21 cellular contexts compared by ENCODE assay signal in the genomic region with DNA sequence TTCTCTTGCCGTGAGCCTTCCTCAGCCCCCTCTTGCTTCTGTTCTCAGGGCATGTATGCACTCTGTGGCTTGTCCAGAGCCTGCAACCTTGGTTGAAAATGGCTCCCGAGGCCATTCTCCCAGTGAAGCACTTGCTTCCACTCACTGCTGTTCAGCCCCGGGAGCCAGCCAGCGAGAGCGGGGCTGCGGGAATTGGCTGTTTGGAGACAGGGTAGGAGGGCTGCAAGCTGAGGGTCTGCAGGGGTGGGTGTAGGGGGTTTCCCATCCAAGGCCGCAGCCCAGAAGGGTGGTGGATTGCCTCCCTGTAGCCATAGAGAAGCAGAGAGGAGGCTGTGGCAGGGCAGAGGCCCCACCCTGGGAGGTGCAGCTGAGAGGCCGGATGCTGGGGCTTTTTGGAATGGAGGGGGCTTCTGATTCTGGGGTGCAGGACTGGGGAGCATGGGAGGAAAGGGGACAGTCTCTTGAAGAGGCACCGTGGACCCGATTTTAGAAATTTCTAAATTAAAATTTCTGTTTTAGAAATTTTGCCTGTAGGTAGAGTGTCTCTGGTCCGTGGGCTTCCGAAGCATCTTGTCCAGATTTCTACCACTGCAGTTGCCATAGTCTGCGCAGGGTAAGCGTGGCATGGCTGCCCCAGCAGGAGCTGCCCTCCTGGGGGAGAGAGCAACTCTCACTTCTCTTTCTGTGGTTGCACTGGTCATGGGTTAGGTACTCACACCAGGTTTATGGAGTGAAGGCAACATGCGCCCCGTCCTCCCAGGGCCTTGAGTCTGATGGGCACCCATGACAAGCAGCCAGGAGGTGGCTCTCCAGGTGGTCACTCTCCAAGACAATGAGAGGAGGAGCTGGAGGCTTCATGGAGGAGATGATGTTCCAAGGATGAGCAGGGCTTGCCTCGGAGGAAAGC.
DNase-seq lines count a peak whose midpoint lies in the region; ATAC-seq, FAIRE-seq and TF ChIP-seq lines count a peak whose summit lies in the region.
"Had no signal": no experiment of that assay in that cellular context is flagged by ENCODE, and none has a peak within 500 bp of the region (broad histone marks: within the 10 kb centered on the region; RNA-seq: fewer than 3 reads in every experiment).

No MANE protein-coding gene starts in this region.

- H3K27ac Mint-ChIP-seq in IgD-negative memory B cell, result peak overlapping the region in 2 of 3 donors; percentile 15 to 90
- H3K27ac Mint-ChIP-seq: activated naive CD8-positive, alpha-beta T cell treated with anti-CD3 and anti-CD28 coated beads, Interleukin-2, amount 10 ng/mL, durations not matched to agents 7 days and 5 days; CD4-positive, alpha-beta T cell; T-helper 2 cell treated with Interferon-gamma antibody and Interleukin-4, amounts not matched to agents 5 μg/mL and 100 μg/mL, for 36 hours had no signal

- H3K27ac ChIP-seq in right atrium auricular region (no peak overlapping the region), small intestine (ENCODE audit: low read depth in 1 of 2, low read length in 1 of 2) (no peak overlapping the region)
- H3K27ac ChIP-seq: WERI-Rb-1 had no signal

- H3K4me1 Mint-ChIP-seq in IgD-negative memory B cell, result peaks cover 25 to 28% (median 26%) of the 10 kb centered on the region in 3 donors
- H3K4me1 Mint-ChIP-seq: activated naive CD8-positive, alpha-beta T cell treated with anti-CD3 and anti-CD28 coated beads, Interleukin-2, amount 10 ng/mL, durations not matched to agents 7 days and 5 days had no signal

- H3K4me3 Mint-ChIP-seq in IgD-negative memory B cell, result peak overlapping the region in 2 of 4 donors; percentile 70 to 84
- H3K4me3 Mint-ChIP-seq: activated naive CD8-positive, alpha-beta T cell treated with anti-CD3 and anti-CD28 coated beads, Interleukin-2, amount 10 ng/mL, durations not matched to agents 7 days and 5 days; CD4-positive, alpha-beta T cell; T-helper 2 cell treated with Interferon-gamma antibody and Interleukin-4, amounts not matched to agents 5 μg/mL and 100 μg/mL, for 36 hours had no signal

- H3K4me3 ChIP-seq in GM12865 (ENCODE audit: low read depth, low read length), result no peak overlapping the region
- H3K4me3 ChIP-seq in right atrium auricular region, result no peak overlapping the region
- H3K4me3 ChIP-seq in small intestine (ENCODE audit: low read depth in 1 of 2, low read length in 2 of 2), result no peak overlapping the region
- H3K4me3 ChIP-seq: lung had no signal

- H3K9me3 Mint-ChIP-seq in IgD-negative memory B cell, result peaks cover 0 to 2% (median 0%) of the 10 kb centered on the region in 3 donors
- H3K9me3 Mint-ChIP-seq: CD4-positive, alpha-beta T cell had no signal

- DNase-seq in GM12865 (ENCODE audit: low read depth), result peak; percentile 38
- peak; percentile 6 for DNase-seq in stimulated activated CD8-positive, alpha-beta memory T cell treated with anti-CD3 and anti-CD28 coated beads, Interleukin-4, amount 100 ng/mL, for 48 hours
- DNase-seq in NCI-H187 (lab: John Stamatoyannopoulos, UW), result no peak
- no peak for DNase-seq in right atrium auricular region (ENCODE audit: low spot score)
- no peak for DNase-seq in small intestine
- DNase-seq: activated CD8-positive, alpha-beta memory T cell treated with anti-CD3 and anti-CD28 coated beads, Interleukin-2, amount 50 U/mL, for 48 hours; activated naive CD8-positive, alpha-beta T cell treated with anti-CD3 and anti-CD28 coated beads, Interleukin-2, amount 10 ng/mL, durations not matched to agents 7 days and 5 days; CD4-positive, alpha-beta T cell; central memory CD4-positive, alpha-beta T cell; NCI-H1694; NCI-H2171; NCI-H524 treated with DMSO at 0.1 percent for 48 hours; occipital lobe; SK-N-SH; stimulated activated naive CD4-positive, alpha-beta T cell; WERI-Rb-1 had no signal

- no peak for FAIRE-seq in small intestine (lab: Jason Lieb, UNC)
- FAIRE-seq: HTR-8/SVneo had no signal

- H3K36me3 ChIP-seq in right atrium auricular region (no peaks in the 10 kb centered on the region), small intestine (ENCODE audit: control insufficient read depth in 2 of 2, insufficient read depth in 2 of 2, low read length in 2 of 2) (no peaks in the 10 kb centered on the region)
- H3K36me3 ChIP-seq: WERI-Rb-1 had no signal

- no peaks in the 10 kb centered on the region for H3K27me3 ChIP-seq in right atrium auricular region
- no peaks in the 10 kb centered on the region for H3K27me3 ChIP-seq in small intestine (ENCODE audit: control insufficient read depth in 2 of 2, insufficient read depth in 2 of 2, low read length in 2 of 2)

- TF ChIP-seq CTCF in GM12865 (IDR thresholded peaks at IDR 0.05; ENCODE audit: insufficient read depth, low read depth, low read length, missing control alignments), result no peak
- TF ChIP-seq CTCF in right atrium auricular region (IDR thresholded peaks at IDR 0.05), result no peak

- H3K4me1 ChIP-seq in right atrium auricular region (no peaks in the 10 kb centered on the region), small intestine (ENCODE audit: control insufficient read depth in 2 of 2, insufficient read depth in 1 of 2, low read depth in 1 of 2, low read length in 1 of 2) (no peaks in the 10 kb centered on the region)

- H3K9me3 ChIP-seq in right atrium auricular region, result no peaks in the 10 kb centered on the region
- no peaks in the 10 kb centered on the region for H3K9me3 ChIP-seq in small intestine (ENCODE audit: control insufficient read depth, low read depth)
- H3K9me3 ChIP-seq: SK-N-SH had no signal

- no peaks in the 10 kb centered on the region for H3K27me3 Mint-ChIP-seq in IgD-negative memory B cell
- H3K27me3 Mint-ChIP-seq: activated naive CD8-positive, alpha-beta T cell treated with anti-CD3 and anti-CD28 coated beads, Interleukin-2, amount 10 ng/mL, durations not matched to agents 7 days and 5 days; CD4-positive, alpha-beta T cell had no signal

- peaks cover 7% of the 10 kb centered on the region for H3K36me3 Mint-ChIP-seq in IgD-negative memory B cell

- 94 to 98% (median 95%) methylated on average over 17 of the region's 17 CpGs for WGBS in small intestine, 3 donors

- peak; percentile 26 for ATAC-seq in esophagus mucosa

Comparison
In these comparisons a context has a peak if more than half of its experiments do, and no peak if none do; other contexts are left out.
1. DNase-seq: peak in GM12865 (single experiment) and stimulated activated CD8-positive, alpha-beta memory T cell treated with anti-CD3 and anti-CD28 coated beads, Interleukin-4, amount 100 ng/mL, for 48 hours (single experiment); none in NCI-H187 (0 of 2), right atrium auricular region (single experiment) and small intestine (single experiment).